In genomic region chr3:156910022-156910421, GRCh38 we compare ENCODE assay signal across 29 cellular contexts.
"Had no signal": no experiment of that assay in that cellular context is flagged by ENCODE, and none has a peak within 500 bp of the region (broad histone marks: within the 10 kb centered on the region; RNA-seq: fewer than 3 reads in every experiment).

No MANE protein-coding gene starts in this region.

- H3K36me3 Mint-ChIP-seq: immature natural killer cell had no signal

- H3K27me3 ChIP-seq: colonic mucosa, esophagus squamous epithelium, neutrophil, right lobe of liver, suprapubic skin, transverse colon, vagina had no signal

- H3K27ac ChIP-seq: colonic mucosa, esophagus squamous epithelium, lower lobe of right lung, neutrophil, parathyroid adenoma, right lobe of liver, suprapubic skin, transverse colon, vagina had no signal

- H3K4me3 ChIP-seq: colonic mucosa, esophagus squamous epithelium, lower lobe of right lung, mucosa of descending colon, right lobe of liver, suprapubic skin, transverse colon, vagina had no signal

- H3K4me3 Mint-ChIP-seq: dendritic cell treated with granulocyte-macrophage colony-stimulating factor and Interleukin-4, amounts not matched to agents 40 ng/mL and 50 ng/mL, for 4 days; endodermal cell; immature natural killer cell; memory B cell; naive B cell; natural killer cell treated with Interleukin-12 subunit alpha and Interleukin-12 subunit beta and Interleukin-15 and Interleukin-18, amount 100 ng/mL, for 72 hours; neural crest cell; stimulated activated naive CD8-positive, alpha-beta T cell treated with anti-CD3 and anti-CD28 coated beads, Interleukin-15, amount 100 ng/mL, for 72 hours had no signal

- H3K4me1 ChIP-seq: colonic mucosa, esophagus squamous epithelium, lower lobe of right lung, right lobe of liver, suprapubic skin, transverse colon, vagina had no signal

- H3K9me3 ChIP-seq: colonic mucosa, esophagus squamous epithelium, lower lobe of right lung, mucosa of descending colon, neutrophil, right lobe of liver, suprapubic skin, transverse colon, vagina had no signal

- H3K4me1 Mint-ChIP-seq: immature natural killer cell; neural crest cell; stimulated activated naive CD8-positive, alpha-beta T cell treated with anti-CD3 and anti-CD28 coated beads, Interleukin-15, amount 100 ng/mL, for 72 hours had no signal

- ATAC-seq: left ventricle myocardium superior; lower lobe of right lung; mucosa of descending colon; natural killer cell treated with Interleukin-12 subunit alpha and Interleukin-12 subunit beta and Interleukin-15 and Interleukin-18, amount 100 ng/mL, for 72 hours; right lobe of liver; stimulated activated naive CD8-positive, alpha-beta T cell treated with anti-CD3 and anti-CD28 coated beads, Interleukin-15, amount 100 ng/mL, for 72 hours had no signal

- H3K27me3 Mint-ChIP-seq: dendritic cell treated with granulocyte-macrophage colony-stimulating factor and Interleukin-4, amounts not matched to agents 40 ng/mL and 50 ng/mL, for 4 days; memory B cell; progenitor cell of endocrine pancreas; stimulated activated naive CD8-positive, alpha-beta T cell treated with anti-CD3 and anti-CD28 coated beads, Interleukin-15, amount 100 ng/mL, for 72 hours had no signal

- H3K27ac Mint-ChIP-seq: dendritic cell treated with granulocyte-macrophage colony-stimulating factor and Interleukin-4, amounts not matched to agents 40 ng/mL and 50 ng/mL, for 4 days; endodermal cell; immature natural killer cell; memory B cell; naive B cell; natural killer cell treated with Interleukin-12 subunit alpha and Interleukin-12 subunit beta and Interleukin-15 and Interleukin-18, amount 100 ng/mL, for 72 hours; progenitor cell of endocrine pancreas had no signal

- DNase-seq: colonic mucosa; effector CD8-positive, alpha-beta T cell; endodermal cell; erythroblast; esophagus squamous epithelium; hypothalamus; immature natural killer cell; islet precursor cell; left ventricle myocardium superior; lower lobe of right lung; mucosa of descending colon; naive B cell; right lobe of liver; small intestine; stimulated activated CD4-positive, alpha-beta T cell treated with anti-CD3 and anti-CD28 coated beads, Interleukin-1b, Interleukin-23, amount 100 ng/mL, for 48 hours; stimulated activated CD4-positive, alpha-beta T cell treated with anti-CD3 and anti-CD28 coated beads, Interleukin-4, amount 100 ng/mL, for 1 hour; stimulated activated CD8-positive, alpha-beta memory T cell treated with anti-CD3 and anti-CD28 coated beads, Interleukin-4, amount 100 ng/mL, for 48 hours; stimulated activated naive CD4-positive, alpha-beta T cell; stimulated activated naive CD8-positive, alpha-beta T cell treated with anti-CD3 and anti-CD28 coated beads, Interleukin-15, amount 100 ng/mL, for 72 hours; transverse colon had no signal

- H3K36me3 ChIP-seq: colonic mucosa, esophagus squamous epithelium, lower lobe of right lung, neutrophil, right lobe of liver, suprapubic skin, transverse colon, vagina had no signal
